1 cellular context compared by ENCODE assay signal in genomic region chr5:175691761-175692160, GRCh38.
TF ChIP-seq lines count a peak whose summit lies in the region.

No MANE protein-coding gene starts in this region.

TF ChIP-seq in HepG2, 621 proteins besides CTCF, POLR2A, EP300 and RAD21 (continued from another document):
- TF ChIP-seq PLSCR1 (CRISPR knock-in tag; IDR thresholded peaks at IDR 0.05; ENCODE audit: borderline replicate concordance) = no peak
- TF ChIP-seq, protein P1, sequence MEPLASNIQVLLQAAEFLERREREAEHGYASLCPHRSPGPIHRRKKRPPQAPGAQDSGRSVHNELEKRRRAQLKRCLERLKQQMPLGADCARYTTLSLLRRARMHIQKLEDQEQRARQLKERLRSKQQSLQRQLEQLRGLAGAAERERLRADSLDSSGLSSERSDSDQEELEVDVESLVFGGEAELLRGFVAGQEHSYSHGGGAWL (CRISPR knock-in tag; IDR thresholded peaks at IDR 0.05) = no peak
- TF ChIP-seq CREB1 (IDR thresholded peaks at IDR 0.05) = no peak
- TF ChIP-seq CREB1 (CRISPR knock-in tag; IDR thresholded peaks at IDR 0.05) = no peak
- no peak for TF ChIP-seq KDM4B (CRISPR knock-in tag; IDR thresholded peaks at IDR 0.05)
- TF ChIP-seq ZNF431 (CRISPR knock-in tag; IDR thresholded peaks at IDR 0.05; ENCODE audit: borderline replicate concordance, low read depth) = no peak
- TF ChIP-seq SUZ12 (IDR thresholded peaks at IDR 0.05; ENCODE audit: low read depth, low read length) = no peak
- TF ChIP-seq STAT5B (CRISPR knock-in tag; IDR thresholded peaks at IDR 0.05) = no peak
- no peak for TF ChIP-seq ZNF737 (CRISPR knock-in tag; IDR thresholded peaks at IDR 0.05; ENCODE audit: borderline replicate concordance)
